In genomic region chr21:39671986-39672385, GRCh38 we compare ENCODE assay signal across 30 cellular contexts. TPM values are rescaled to one million over a fixed set of nuclear protein-coding genes. Genes with fewer than 3 reads are reported as not detected.
"Had no signal": no experiment of that assay in that cellular context is flagged by ENCODE, and none has a peak within 500 bp of the region (broad histone marks: within the 10 kb centered on the region; RNA-seq: fewer than 3 reads in every experiment).

No MANE protein-coding gene starts in this region.

- H3K79me2 ChIP-seq: hepatocyte had no signal

- H3K4me3 ChIP-seq: colonic mucosa, coronary artery, dorsolateral prefrontal cortex, esophagus muscularis mucosa, esophagus squamous epithelium, gastrocnemius medialis, gastroesophageal sphincter, heart left ventricle, heart right ventricle, hepatocyte had no signal

- FAIRE-seq: colon, endothelial cell of umbilical vein, frontal cortex had no signal

- H3K27ac ChIP-seq: colonic mucosa, coronary artery, dorsolateral prefrontal cortex, epithelial cell of prostate, esophagus muscularis mucosa, esophagus squamous epithelium, foreskin keratinocyte, gastrocnemius medialis, gastroesophageal sphincter, heart left ventricle, heart right ventricle, hepatocyte had no signal

- H3K27me3 ChIP-seq: colonic mucosa, esophagus muscularis mucosa, foreskin keratinocyte, gastrocnemius medialis, gastroesophageal sphincter, heart left ventricle, heart right ventricle, hepatocyte had no signal

- H3K4me3 Mint-ChIP-seq: dendritic cell treated with granulocyte-macrophage colony-stimulating factor and Interleukin-4, amounts not matched to agents 40 ng/mL and 50 ng/mL, for 4 days; effector memory CD8-positive, alpha-beta T cell had no signal

- H3K9me3 ChIP-seq: colonic mucosa, esophagus muscularis mucosa, esophagus squamous epithelium, gastrocnemius medialis, gastroesophageal sphincter, heart left ventricle, heart right ventricle had no signal

- H3K36me3 ChIP-seq: colonic mucosa, esophagus muscularis mucosa, esophagus squamous epithelium, gastrocnemius medialis, gastroesophageal sphincter, heart left ventricle, heart right ventricle had no signal

- DNase-seq: colonic mucosa; cortex of kidney; dermis blood vessel endothelial cell; dorsolateral prefrontal cortex; effector CD4-positive, alpha-beta T cell; effector CD8-positive, alpha-beta T cell; effector memory CD4-positive, alpha-beta T cell; effector memory CD8-positive, alpha-beta T cell; erythroblast; esophagus squamous epithelium; foreskin fibroblast; foreskin keratinocyte; foreskin melanocyte; gastrocnemius medialis; glutamatergic neuron; head of caudate nucleus; heart left ventricle; heart right ventricle had no signal

- H3K4me1 ChIP-seq: colonic mucosa, foreskin keratinocyte had no signal

- H3K4me2 ChIP-seq: hepatocyte had no signal

- H3K9me3 Mint-ChIP-seq: dendritic cell treated with granulocyte-macrophage colony-stimulating factor and Interleukin-4, amounts not matched to agents 40 ng/mL and 50 ng/mL, for 4 days had no signal

- H2AFZ ChIP-seq: hepatocyte had no signal

- ATAC-seq: effector memory CD8-positive, alpha-beta T cell; esophagus mucosa; foreskin keratinocyte; gastrocnemius medialis; gastroesophageal sphincter; heart left ventricle; heart right ventricle had no signal

- H3K27me3 Mint-ChIP-seq: dendritic cell treated with granulocyte-macrophage colony-stimulating factor and Interleukin-4, amounts not matched to agents 40 ng/mL and 50 ng/mL, for 4 days had no signal

- H3K27ac Mint-ChIP-seq: dendritic cell treated with granulocyte-macrophage colony-stimulating factor and Interleukin-4, amounts not matched to agents 40 ng/mL and 50 ng/mL, for 4 days; effector memory CD8-positive, alpha-beta T cell had no signal

RNA-seq across cellular contexts. Expression of gene B3GALT5, which starts 59.2 kb away (rescaled TPM):
- total RNA-seq: dermis microvascular lymphatic vessel endothelial cell, endothelial cell of umbilical vein, fibroblast of villous mesenchyme, foreskin keratinocyte had no signal
- polyA plus RNA-seq: foreskin keratinocyte had no signal
